Comparison of ENCODE assay signal across 6 cellular contexts in genomic region chr1:44820328-44820944, GRCh38. TPM values are rescaled to one million over a fixed set of nuclear protein-coding genes. Genes with fewer than 3 reads are reported as not detected.
DNase-seq lines count a peak whose midpoint lies in the region; ATAC-seq and TF ChIP-seq lines count a peak whose summit lies in the region.

No MANE protein-coding gene starts in this region.

- H3K4me1 Mint-ChIP-seq in IgD-negative memory B cell = peaks cover 11 to 16% (median 15%) of the 10 kb centered on the region in 3 donors

- H3K4me2 ChIP-seq in smooth muscle cell = peak overlapping the region; percentile 78

- H3K4me3 ChIP-seq in epithelial cell of esophagus (ENCODE audit: low read length) = peak overlapping the region; percentile 62
- peak overlapping the region; percentile 39 for H3K4me3 ChIP-seq in smooth muscle cell

- no peaks in the 10 kb centered on the region for H3K36me3 ChIP-seq in smooth muscle cell (ENCODE audit: low read depth)

- ATAC-seq in GM19328 (IDR thresholded peaks at IDR 0.05; ENCODE audit: unreplicated experiment) = no peak

- peak overlapping the region; percentile 83 to 94 (median 89) for H3K4me3 Mint-ChIP-seq in IgD-negative memory B cell

- H3K9ac ChIP-seq in smooth muscle cell (ENCODE audit: low read depth) = peak overlapping the region; percentile 80

- H3K27ac ChIP-seq in smooth muscle cell (ENCODE audit: low read depth) = peak overlapping the region; percentile 71

- no peaks in the 10 kb centered on the region for H3K27me3 Mint-ChIP-seq in IgD-negative memory B cell

- no peak overlapping the region for H2AFZ ChIP-seq in smooth muscle cell (ENCODE audit: low read depth)

- H3F3A ChIP-seq in smooth muscle cell (ENCODE audit: low read depth) = peaks cover 16% of the 10 kb centered on the region

- H3K79me2 ChIP-seq in smooth muscle cell (ENCODE audit: low read depth) = no peaks in the 10 kb centered on the region

- H3K4me1 ChIP-seq in smooth muscle cell (ENCODE audit: low read depth) = peaks cover 15% of the 10 kb centered on the region

- TF ChIP-seq CTCF in epithelial cell of esophagus (IDR thresholded peaks at IDR 0.05; ENCODE audit: insufficient read depth, low read depth, low read length, missing control alignments) (no peak), smooth muscle cell (IDR thresholded peaks at IDR 0.05; ENCODE audit: borderline replicate concordance, insufficient read depth, poor library complexity, severe bottlenecking) (no peak)

- H3K36me3 Mint-ChIP-seq in IgD-negative memory B cell = no peaks in the 10 kb centered on the region

- H3K27ac Mint-ChIP-seq in IgD-negative memory B cell = peak overlapping the region; percentile 93 to 100 (median 100)

- DNase-seq in epithelial cell of esophagus (ENCODE audit: low read depth) (no peak), smooth muscle cell (lab: John Stamatoyannopoulos, UW; ENCODE audit: unreplicated experiment) (no peak), dermis blood vessel endothelial cell (no peak)
- no peak for DNase-seq in activated CD4-positive, alpha-beta T cell treated with anti-CD3 and anti-CD28 coated beads, Interleukin-2, amount 50 U/mL, for 48 hours

- no peaks in the 10 kb centered on the region for H3K9me3 Mint-ChIP-seq in IgD-negative memory B cell

- H3K9me3 ChIP-seq in smooth muscle cell (replicated peaks; ENCODE audit: low read depth) = no peaks in the 10 kb centered on the region

- H3K27me3 ChIP-seq in smooth muscle cell (ENCODE audit: low read depth) = no peaks in the 10 kb centered on the region

- no peaks in the 10 kb centered on the region for H4K20me1 ChIP-seq in smooth muscle cell (ENCODE audit: low read depth)

- 32% methylated on average over 21 of the region's 21 CpGs for WGBS in smooth muscle cell (ENCODE audit: low lambda C conversion rate)

RNA-seq across cellular contexts. Expression of gene BTBD19, which starts 12.1 kb away (rescaled TPM):
- polyA plus RNA-seq in IgD-negative memory B cell = not detected
- total RNA-seq in smooth muscle cell = 9.5 and 11.9 TPM in 2 replicates
- polyA plus RNA-seq in smooth muscle cell = 11.0 and 27.4 TPM in 2 replicates
- 7.0 and 8.5 TPM in 2 replicates for total RNA-seq in dermis blood vessel endothelial cell

RNA-seq across cellular contexts. Expression of gene DYNLT4, which starts 13.3 kb away (rescaled TPM):
- polyA plus RNA-seq in IgD-negative memory B cell = not detected
- 1.1 and 2.0 TPM in 2 replicates for total RNA-seq in smooth muscle cell
- polyA plus RNA-seq in smooth muscle cell = 1.6 and 5.8 TPM in 2 replicates
- 0.14 TPM in 1 of 2 replicates, not detected in the other for total RNA-seq in dermis blood vessel endothelial cell

RNA-seq across cellular contexts. Expression of gene PLK3, which starts 20.3 kb away (rescaled TPM):
- polyA plus RNA-seq in IgD-negative memory B cell = 9.6 TPM
- 26.2 and 42.0 TPM in 2 replicates for total RNA-seq in smooth muscle cell
- 39.7 and 71.6 TPM in 2 replicates for polyA plus RNA-seq in smooth muscle cell
- 18.8 and 43.1 TPM in 2 replicates for total RNA-seq in dermis blood vessel endothelial cell

RNA-seq across cellular contexts. Expression of gene PTCH2, which starts 22.6 kb away (rescaled TPM):
- polyA plus RNA-seq in IgD-negative memory B cell (0.21 TPM), smooth muscle cell (0.43 and 2.0 TPM in 2 replicates)
- total RNA-seq in smooth muscle cell (0.22 TPM in 1 of 2 replicates, not detected in the other), dermis blood vessel endothelial cell (under 0.01 and 0.05 TPM in 2 replicates)

RNA-seq across cellular contexts. Expression of gene BEST4, which starts 32.5 kb away (rescaled TPM):
- polyA plus RNA-seq in IgD-negative memory B cell (0.94 TPM), smooth muscle cell (0.78 and 0.89 TPM in 2 replicates)
- total RNA-seq in smooth muscle cell (0.54 TPM in 1 of 2 replicates, not detected in the other), dermis blood vessel endothelial cell (not detected in 2 replicates)
